ENCODE assay signal across 14 cellular contexts in genomic region chr14:89367449-89368120, GRCh38. TPM values are rescaled to one million over a fixed set of nuclear protein-coding genes. Genes with fewer than 3 reads are reported as not detected.
DNase-seq lines count a peak whose midpoint lies in the region; ATAC-seq and TF ChIP-seq lines count a peak whose summit lies in the region.
"Had no signal": no experiment of that assay in that cellular context is flagged by ENCODE, and none has a peak within 500 bp of the region (broad histone marks: within the 10 kb centered on the region; RNA-seq: fewer than 3 reads in every experiment).

No MANE protein-coding gene starts in this region.

- ATAC-seq in CD8-positive, alpha-beta T cell, result no peak
- ATAC-seq in activated CD8-positive, alpha-beta T cell treated with anti-CD3 and anti-CD28 coated beads for 36 hours, result no peak
- peak; percentile 56 for ATAC-seq in left ventricle myocardium superior

- H3K27ac ChIP-seq in CD8-positive, alpha-beta T cell (ENCODE audit: low read depth, low read length), result no peak overlapping the region
- H3K27ac ChIP-seq: epithelial cell of prostate had no signal

- peak overlapping the region; percentile 84 for H3K27ac Mint-ChIP-seq in CD8-positive, alpha-beta T cell
- peak overlapping the region; percentile 85 for H3K27ac Mint-ChIP-seq in activated CD8-positive, alpha-beta T cell treated with anti-CD3 and anti-CD28 coated beads for 36 hours
- H3K27ac Mint-ChIP-seq in progenitor cell of endocrine pancreas, result peak overlapping the region; percentile 45

- no peaks in the 10 kb centered on the region for H3K27me3 ChIP-seq in CD8-positive, alpha-beta T cell (ENCODE audit: insufficient read depth, low read length)
- H3K27me3 ChIP-seq: adrenal gland had no signal

- POLR2A ChIA-PET in CD8-positive, alpha-beta T cell (lab: Charles Lee), result no interaction called here
- POLR2A ChIA-PET in activated CD8-positive, alpha-beta T cell treated with anti-CD3 and anti-CD28 coated beads for 36 hours (lab: Charles Lee), result no interaction called here

- H3K4me1 Mint-ChIP-seq in CD8-positive, alpha-beta T cell (ENCODE audit: low read depth), result peaks cover 77% of the 10 kb centered on the region
- H3K4me1 Mint-ChIP-seq in activated CD8-positive, alpha-beta T cell treated with anti-CD3 and anti-CD28 coated beads for 36 hours (ENCODE audit: low read depth), result peaks cover 80% of the 10 kb centered on the region
- H3K4me1 Mint-ChIP-seq in progenitor cell of endocrine pancreas (ENCODE audit: low read depth), result peaks cover 12% of the 10 kb centered on the region

- peaks cover 10% of the 10 kb centered on the region for H3K36me3 Mint-ChIP-seq in CD8-positive, alpha-beta T cell
- peaks cover 50% of the 10 kb centered on the region for H3K36me3 Mint-ChIP-seq in activated CD8-positive, alpha-beta T cell treated with anti-CD3 and anti-CD28 coated beads for 36 hours (ENCODE audit: low read depth)
- peaks cover 3% of the 10 kb centered on the region for H3K36me3 Mint-ChIP-seq in progenitor cell of endocrine pancreas (ENCODE audit: insufficient read depth)

- no peaks in the 10 kb centered on the region for H3K27me3 Mint-ChIP-seq in CD8-positive, alpha-beta T cell (ENCODE audit: low read depth)
- H3K27me3 Mint-ChIP-seq in activated CD8-positive, alpha-beta T cell treated with anti-CD3 and anti-CD28 coated beads for 36 hours, result no peaks in the 10 kb centered on the region
- H3K27me3 Mint-ChIP-seq in progenitor cell of endocrine pancreas, result peaks cover 65% of the 10 kb centered on the region
- H3K27me3 Mint-ChIP-seq: activated CD4-positive, alpha-beta T cell treated with anti-CD3 and anti-CD28 coated beads, Interleukin-2, amount 10 ng/mL, durations not matched to agents 7 days and 5 days had no signal

- TF ChIP-seq CTCF in CD8-positive, alpha-beta T cell (IDR thresholded peaks at IDR 0.05), result no peak
- TF ChIP-seq CTCF in activated CD8-positive, alpha-beta T cell treated with anti-CD3 and anti-CD28 coated beads for 36 hours (IDR thresholded peaks at IDR 0.05), result no peak
- TF ChIP-seq CTCF in progenitor cell of endocrine pancreas (IDR thresholded peaks at IDR 0.05; ENCODE audit: unreplicated experiment), result no peak

- intact Hi-C loops in CD8-positive, alpha-beta T cell (cut with DNase I, micrococcal nuclease), result no loop called here
- intact Hi-C loops in activated CD8-positive, alpha-beta T cell treated with anti-CD3 and anti-CD28 coated beads for 36 hours (cut with micrococcal nuclease), result no loop called here
- intact Hi-C loops in left ventricle myocardium superior (cut with micrococcal nuclease), result no loop called here

- H3K36me3 ChIP-seq in CD8-positive, alpha-beta T cell (ENCODE audit: insufficient read depth, low read length), result no peaks in the 10 kb centered on the region
- H3K36me3 ChIP-seq: adrenal gland had no signal

- peaks cover 2% of the 10 kb centered on the region for H3K9me3 Mint-ChIP-seq in CD8-positive, alpha-beta T cell
- H3K9me3 Mint-ChIP-seq in activated CD8-positive, alpha-beta T cell treated with anti-CD3 and anti-CD28 coated beads for 36 hours, result peaks cover 3% of the 10 kb centered on the region
- no peaks in the 10 kb centered on the region for H3K9me3 Mint-ChIP-seq in progenitor cell of endocrine pancreas (ENCODE audit: low read depth)

- H3K4me3 Mint-ChIP-seq in CD8-positive, alpha-beta T cell, result no peak overlapping the region
- H3K4me3 Mint-ChIP-seq in activated CD8-positive, alpha-beta T cell treated with anti-CD3 and anti-CD28 coated beads for 36 hours, result no peak overlapping the region
- H3K4me3 Mint-ChIP-seq in progenitor cell of endocrine pancreas (ENCODE audit: low read depth), result no peak overlapping the region
- H3K4me3 Mint-ChIP-seq: activated CD4-positive, alpha-beta T cell treated with anti-CD3 and anti-CD28 coated beads, Interleukin-2, amount 10 ng/mL, durations not matched to agents 7 days and 5 days had no signal

- peaks cover 35% of the 10 kb centered on the region for H3K4me1 ChIP-seq in CD8-positive, alpha-beta T cell (ENCODE audit: insufficient read depth, low read length)

- H3K9me3 ChIP-seq in CD8-positive, alpha-beta T cell (ENCODE audit: low read length), result no peaks in the 10 kb centered on the region
- H3K9me3 ChIP-seq: adrenal gland had no signal

- CTCF ChIA-PET in CD8-positive, alpha-beta T cell (lab: Charles Lee), result interaction anchor here (1.5 kb wide), 1 partner anchor 31 kb away, joined by 3 read pairs; no protein-coding TSS in a partner anchor
- CTCF ChIA-PET in activated CD8-positive, alpha-beta T cell treated with anti-CD3 and anti-CD28 coated beads for 36 hours (lab: Charles Lee), result interaction anchor here (1.0 kb wide), 1 partner anchor 191 kb away, joined by 3 read pairs; no protein-coding TSS in a partner anchor

- no peak overlapping the region for H3K4me3 ChIP-seq in CD8-positive, alpha-beta T cell (ENCODE audit: low read depth, low read length)
- H3K4me3 ChIP-seq: adrenal gland had no signal

- DNase-seq in CD8-positive, alpha-beta T cell, result no peak
- DNase-seq in activated CD8-positive, alpha-beta T cell treated with anti-CD3 and anti-CD28 coated beads for 36 hours, result no peak
- DNase-seq in left ventricle myocardium superior, result peak; percentile 37
- DNase-seq in progenitor cell of endocrine pancreas (ENCODE audit: low spot score, unreplicated experiment), result no peak
- DNase-seq in HT-29 (ENCODE audit: low spot score), result no peak
- no peak for DNase-seq in AG20443 (ENCODE audit: low spot score)
- no peak for DNase-seq in SKM-1 treated with dmso at 0.1 percent for 144 hours (lab: John Stamatoyannopoulos, UW; ENCODE audit: unreplicated experiment)
- DNase-seq in DMS153 treated with DMSO at 0.1 percent for 48 hours (lab: John Stamatoyannopoulos, UW; ENCODE audit: unreplicated experiment), result no peak
- DNase-seq: activated CD4-positive, alpha-beta T cell treated with anti-CD3 and anti-CD28 coated beads, Interleukin-2, amount 10 ng/mL, durations not matched to agents 7 days and 5 days; NCI-H524 treated with DMSO at 0.1 percent for 48 hours; SHP77; stimulated activated CD4-positive, alpha-beta T cell treated with anti-CD3 and anti-CD28 coated beads, Interleukin-2, amount 100 ng/mL, for 24 hours had no signal

RNA-seq across cellular contexts. Expression of gene FOXN3, which starts 49.4 kb away (rescaled TPM):
- 100 to 1,000 TPM; 134 to 139 TPM for total RNA-seq in CD8-positive, alpha-beta T cell
- total RNA-seq in activated CD8-positive, alpha-beta T cell treated with anti-CD3 and anti-CD28 coated beads for 36 hours, result 10 to 100 TPM; 83.4 to 85.0 TPM
- total RNA-seq in left ventricle myocardium superior (134 TPM), progenitor cell of endocrine pancreas (25.8 and 34.9 TPM in 2 replicates)
- 8.8 and 9.4 TPM in 2 replicates for total RNA-seq in HT-29 (2014; rRNA removed; shearing (Covaris generic))
